Comparison of ENCODE assay signal across 12 cellular contexts in genomic region chrX:152907084-152907651, GRCh38. TPM values are rescaled to one million over a fixed set of nuclear protein-coding genes. Genes with fewer than 3 reads are reported as not detected.
DNase-seq lines count a peak whose midpoint lies in the region; ATAC-seq and TF ChIP-seq lines count a peak whose summit lies in the region.
"Had no signal": no experiment of that assay in that cellular context is flagged by ENCODE, and none has a peak within 500 bp of the region (broad histone marks: within the 10 kb centered on the region; RNA-seq: fewer than 3 reads in every experiment).

No MANE protein-coding gene starts in this region.

- H2AFZ ChIP-seq in GM23248, result no peak overlapping the region

- 40 to 57% methylated on average over 12 to 17 of the region's 17 CpGs for WGBS in GM23248 (ENCODE audit: low coverage in 1 of 2, low lambda C conversion rate in 2 of 2, missing lambda C conversion rate in 2 of 2), 2 experiments

- no peak for TF ChIP-seq CTCF in fibroblast of mammary gland (conservative IDR thresholded peaks at IDR 0.05; ENCODE audit: control insufficient read depth, insufficient read depth, low read depth, low read length)

- H3K4me3 ChIP-seq in GM23248 (no peak overlapping the region), fibroblast of mammary gland (ENCODE audit: control insufficient read depth, low read depth, low read length) (no peak overlapping the region)
- H3K4me3 ChIP-seq: skin epidermis had no signal

- H3F3A ChIP-seq in GM23248 (ENCODE audit: insufficient read depth), result no peaks in the 10 kb centered on the region

- no peaks in the 10 kb centered on the region for H3K36me3 Mint-ChIP-seq in activated CD8-positive, alpha-beta memory T cell treated with anti-CD3 and anti-CD28 coated beads, Interleukin-2, amount 10 ng/mL, durations not matched to agents 7 days and 5 days

- no peak for ATAC-seq in activated CD8-positive, alpha-beta memory T cell treated with anti-CD3 and anti-CD28 coated beads, Interleukin-2, amount 10 ng/mL, durations not matched to agents 7 days and 5 days

- H3K27ac ChIP-seq in GM23248, result no peak overlapping the region
- H3K27ac ChIP-seq: skin epidermis had no signal

- no peak overlapping the region for H3K4me3 Mint-ChIP-seq in activated CD8-positive, alpha-beta memory T cell treated with anti-CD3 and anti-CD28 coated beads, Interleukin-2, amount 10 ng/mL, durations not matched to agents 7 days and 5 days

- H3K27ac Mint-ChIP-seq in activated CD8-positive, alpha-beta memory T cell treated with anti-CD3 and anti-CD28 coated beads, Interleukin-2, amount 10 ng/mL, durations not matched to agents 7 days and 5 days, result no peak overlapping the region

- no peaks in the 10 kb centered on the region for H3K9me2 ChIP-seq in GM23248 (ENCODE audit: insufficient read depth)

- CTCF ChIA-PET in activated CD8-positive, alpha-beta memory T cell treated with anti-CD3 and anti-CD28 coated beads, Interleukin-2, amount 10 ng/mL, durations not matched to agents 7 days and 5 days (lab: Charles Lee), result no interaction called here

- H3K4me1 Mint-ChIP-seq in activated CD8-positive, alpha-beta memory T cell treated with anti-CD3 and anti-CD28 coated beads, Interleukin-2, amount 10 ng/mL, durations not matched to agents 7 days and 5 days, result no peaks in the 10 kb centered on the region

- H3K36me3 ChIP-seq in GM23248 (ENCODE audit: low read depth), result no peaks in the 10 kb centered on the region

- H4K20me1 ChIP-seq in GM23248 (ENCODE audit: insufficient read depth), result no peaks in the 10 kb centered on the region

- no peaks in the 10 kb centered on the region for H3K9me3 ChIP-seq in GM23248 (ENCODE audit: low read depth)

- H3K4me1 ChIP-seq in GM23248 (ENCODE audit: insufficient read depth), result peaks cover 4% of the 10 kb centered on the region; the same call in 1 of the 2 replicates

- H3K27me3 ChIP-seq in GM23248 (replicated peaks; ENCODE audit: insufficient read depth), result no peaks in the 10 kb centered on the region

- peaks cover 3% of the 10 kb centered on the region for H3K27me3 Mint-ChIP-seq in activated CD8-positive, alpha-beta memory T cell treated with anti-CD3 and anti-CD28 coated beads, Interleukin-2, amount 10 ng/mL, durations not matched to agents 7 days and 5 days

- in situ Hi-C loops in GM23248 (cut with MboI), result no loop called here

- no peak overlapping the region for H3K9ac ChIP-seq in GM23248

- no peaks in the 10 kb centered on the region for H3K79me2 ChIP-seq in GM23248 (ENCODE audit: insufficient read depth)

- no peak overlapping the region for H3K4me2 ChIP-seq in GM23248 (ENCODE audit: unreplicated experiment)

- peak; percentile 27 for DNase-seq in GM23248
- peak; percentile 33 for DNase-seq in NCI-H748 treated with DMSO at 0.1 percent for 48 hours (lab: John Stamatoyannopoulos, UW)
- peak; percentile 80 for DNase-seq in fibroblast of mammary gland (ENCODE audit: low read depth)
- DNase-seq in non-pigmented ciliary epithelial cell (ENCODE audit: low read depth), result peak; percentile 61
- no peak for DNase-seq in NOMO-1 treated with DMSO at 0.1 percent for 48 hours (lab: John Stamatoyannopoulos, UW; ENCODE audit: unreplicated experiment)
- no peak for DNase-seq in HK-2 (ENCODE audit: unreplicated experiment)
- no peak for DNase-seq in activated CD8-positive, alpha-beta memory T cell treated with anti-CD3 and anti-CD28 coated beads, Interleukin-2, amount 10 ng/mL, durations not matched to agents 7 days and 5 days
- DNase-seq: activated CD4-positive, CD25-positive, alpha-beta regulatory T cell treated with anti-CD3 and anti-CD28 coated beads, Interleukin-2, amount 50 U/mL, for 72 hours; cortex of kidney; NCI-H1436 treated with DMSO at 0.1 percent for 48 hours; Right ventricle myocardium superior had no signal

- no peaks in the 10 kb centered on the region for H3K9me3 Mint-ChIP-seq in activated CD8-positive, alpha-beta memory T cell treated with anti-CD3 and anti-CD28 coated beads, Interleukin-2, amount 10 ng/mL, durations not matched to agents 7 days and 5 days (ENCODE audit: low read depth)

RNA-seq across cellular contexts. Expression of gene ZNF185, which starts 9.3 kb away (rescaled TPM):
- 4.5 and 7.2 TPM in 2 replicates for total RNA-seq in GM23248 (2014; rRNA removed; shearing (Covaris generic))
- polyA plus RNA-seq in GM23248 (2016; fragmentation: Nextera tagmentation; extraction: Ambion mirVana), result 3.7 and 4.0 TPM in 2 replicates
- under 1 TPM; 0.91 to 0.93 TPM for total RNA-seq in activated CD8-positive, alpha-beta memory T cell treated with anti-CD3 and anti-CD28 coated beads, Interleukin-2, amount 10 ng/mL, durations not matched to agents 7 days and 5 days

Comparison
In these comparisons a context has a peak if more than half of its experiments do, and no peak if none do; other contexts are left out.
1. DNase-seq: peak in GM23248 (single experiment), NCI-H748 treated with DMSO at 0.1 percent for 48 hours (single experiment), fibroblast of mammary gland (single experiment) and non-pigmented ciliary epithelial cell (single experiment); none in NOMO-1 treated with DMSO at 0.1 percent for 48 hours (single experiment), HK-2 (single experiment) and activated CD8-positive, alpha-beta memory T cell treated with anti-CD3 and anti-CD28 coated beads, Interleukin-2, amount 10 ng/mL, durations not matched to agents 7 days and 5 days (single experiment).